ENCODE assay signal across 23 cellular contexts in the genomic region with DNA sequence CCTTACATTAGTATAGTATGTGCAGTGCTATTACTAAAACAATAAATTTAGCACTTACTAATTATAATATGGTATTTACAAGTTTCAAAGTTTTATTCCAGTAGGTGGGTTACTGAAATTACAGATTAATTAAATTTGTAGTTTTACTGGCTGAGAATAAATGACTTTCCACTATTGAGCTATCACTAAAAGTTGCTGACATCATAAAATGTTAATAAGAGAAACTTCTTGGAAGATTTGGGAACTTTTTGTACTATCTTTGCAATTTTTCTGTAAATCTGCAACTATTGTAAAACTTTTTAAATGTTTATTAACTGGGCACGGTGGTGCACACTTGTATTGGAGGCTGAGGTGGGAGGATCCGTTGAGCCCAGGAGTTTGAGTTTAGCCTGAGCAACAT.
DNase-seq lines count a peak whose midpoint lies in the region; ATAC-seq, FAIRE-seq and TF ChIP-seq lines count a peak whose summit lies in the region.
"Had no signal": no experiment of that assay in that cellular context is flagged by ENCODE, and none has a peak within 500 bp of the region (broad histone marks: within the 10 kb centered on the region; RNA-seq: fewer than 3 reads in every experiment).

No MANE protein-coding gene starts in this region.

- ATAC-seq in HepG2 (no peak), right lobe of liver (no peak), K562 (no peak), HG03565 (IDR thresholded peaks at IDR 0.05; ENCODE audit: unreplicated experiment) (no peak)
- ATAC-seq: GM12878 had no signal

- TF ChIP-seq CTCF in HepG2 (CRISPR knock-in tag; IDR thresholded peaks at IDR 0.05): no peak
- TF ChIP-seq CTCF in right lobe of liver (IDR thresholded peaks at IDR 0.05): no peak
- TF ChIP-seq CTCF in K562 (IDR thresholded peaks at IDR 0.05 in 2 of 3, conservative IDR thresholded peaks at IDR 0.05 in 1 of 3; ENCODE audit: insufficient read depth in 2 of 3, low read depth in 1 of 3, low read length in 3 of 3): no peak

- no peak for TF ChIP-seq EP300 in HepG2 (IDR thresholded peaks at IDR 0.05; ENCODE audit: low read depth in 2 of 2, low read length in 2 of 2)
- no peak for TF ChIP-seq EP300 in HepG2 (CRISPR knock-in tag; IDR thresholded peaks at IDR 0.05; ENCODE audit: borderline replicate concordance)
- TF ChIP-seq EP300 in K562 (IDR thresholded peaks at IDR 0.05; ENCODE audit: low read length): no peak

- H3K79me2 ChIP-seq in HepG2 (ENCODE audit: insufficient read depth, low read length): no peaks in the 10 kb centered on the region
- H3K79me2 ChIP-seq in K562 (ENCODE audit: control insufficient read depth, insufficient read depth, low read length): no peaks in the 10 kb centered on the region

- CTCF ChIA-PET in HepG2 (lab: Yijun Ruan, JAX; ENCODE audit: low intra/inter-chr PET ratio, low total read pairs): no interaction called here
- CTCF ChIA-PET in K562 (lab: Yijun Ruan, JAX; ENCODE audit: low intra/inter-chr PET ratio): no interaction called here

- POLR2A ChIA-PET in HepG2 (lab: Yijun Ruan, JAX): no interaction called here
- POLR2A ChIA-PET in K562 (lab: Yijun Ruan, JAX): no interaction called here

- in situ Hi-C loops in HepG2 (cut with HindIII; ENCODE audit: extremely low pct_ligation_motif_present, low pct_unique_long_range_greater_than_20kb): no loop called here
- in situ Hi-C loops in K562 (cut with MboI): no loop called here

- H3K4me2 ChIP-seq in HepG2 (ENCODE audit: low read depth, low read length): no peak overlapping the region
- H3K4me2 ChIP-seq in K562 (ENCODE audit: insufficient read depth, low read length): no peak overlapping the region
- H3K4me2 ChIP-seq: BLaER1 had no signal

- DNase-seq in HepG2 (ENCODE audit: low spot score) (no peak), right lobe of liver (no peak), K562 (ENCODE audit: extremely low read depth in 1 of 4, low spot score in 3 of 4) (no peak), SW 1271 (lab: John Stamatoyannopoulos, UW) (no peak)
- DNase-seq: ACHN; BE2C; C1 segment of cervical spinal cord; CD4-positive, alpha-beta memory T cell; CD4-positive, CD25-positive, alpha-beta regulatory T cell; CD8-positive, alpha-beta memory T cell; COR-L47; DMS 273 treated with DMSO at 0.1 percent for 48 hours; DMS153; DMS53; DMS79; DND-41; EL; GDM1 had no signal

- H4K20me1 ChIP-seq in HepG2 (ENCODE audit: insufficient read depth, low read length) (no peaks in the 10 kb centered on the region), K562 (replicated peaks; ENCODE audit: control insufficient read depth, insufficient read depth, low read length) (no peaks in the 10 kb centered on the region)
- H4K20me1 ChIP-seq: BLaER1 had no signal

- H3K4me1 ChIP-seq in HepG2 (ENCODE audit: insufficient read depth, low read length) (no peaks in the 10 kb centered on the region), right lobe of liver (peaks cover 0 to 2% (median 0%) of the 10 kb centered on the region in 4 donors), K562 (replicated peaks in 1 of 2; ENCODE audit: control insufficient read depth in 2 of 2, insufficient read depth in 2 of 2, low read length in 2 of 2) (no peaks in the 10 kb centered on the region)
- H3K4me1 ChIP-seq: BE2C, BLaER1 had no signal

- H3K4me3 ChIP-seq in HepG2 (replicated peaks in 1 of 3; ENCODE audit: insufficient read depth in 1 of 3, low read depth in 2 of 3, low read length in 3 of 3) (no peak overlapping the region), right lobe of liver (no peak overlapping the region), K562 (no peak overlapping the region)
- H3K4me3 ChIP-seq: BLaER1, GM12878 had no signal

- no peak overlapping the region for H3K27ac ChIP-seq in HepG2 (ENCODE audit: extremely low read length, insufficient read depth, low read length)
- H3K27ac ChIP-seq in right lobe of liver: no peak overlapping the region
- H3K27ac ChIP-seq in K562 (ENCODE audit: extremely low read depth, low read depth, low read length): no peak overlapping the region
- H3K27ac ChIP-seq: 22Rv1, BLaER1 had no signal

- 41% methylated on average over 2 of the region's 2 CpGs for WGBS in HepG2 (ENCODE audit: low lambda C conversion rate)
- WGBS in right lobe of liver (ENCODE audit: insufficient coverage, low coverage, low lambda C conversion rate, missing lambda C conversion rate): 83% methylated on average over 2 of the region's 2 CpGs
- WGBS in K562 (ENCODE audit: insufficient coverage, low coverage, missing lambda C conversion rate): 0% methylated on average over 2 of the region's 2 CpGs

- H3K9me1 ChIP-seq in K562 (ENCODE audit: control insufficient read depth, insufficient read depth, low read length): no peaks in the 10 kb centered on the region

- no peaks in the 10 kb centered on the region for H3K36me3 ChIP-seq in HepG2 (replicated peaks in 1 of 2; ENCODE audit: control insufficient read depth in 1 of 2, insufficient read depth in 2 of 2, low read length in 2 of 2)
- H3K36me3 ChIP-seq in right lobe of liver: no peaks in the 10 kb centered on the region
- no peaks in the 10 kb centered on the region for H3K36me3 ChIP-seq in K562 (ENCODE audit: control insufficient read depth, insufficient read depth, low read length)
- H3K36me3 ChIP-seq: BE2C, BLaER1 had no signal

- H3K9me3 ChIP-seq in HepG2 (ENCODE audit: low read length) (no peaks in the 10 kb centered on the region), right lobe of liver (no peaks in the 10 kb centered on the region), K562 (replicated peaks; ENCODE audit: control insufficient read depth, insufficient read depth, low read depth, low read length) (peaks cover 5% of the 10 kb centered on the region; the same call in 1 of the 2 replicates)
- H3K9me3 ChIP-seq: BE2C had no signal

- H3K9ac ChIP-seq in HepG2 (ENCODE audit: insufficient read depth, low read depth, low read length) (no peak overlapping the region), K562 (ENCODE audit: insufficient read depth in 1 of 2, low read depth in 2 of 2, low read length in 2 of 2) (no peak overlapping the region)
- H3K9ac ChIP-seq: BLaER1 had no signal

- H2AFZ ChIP-seq in HepG2 (ENCODE audit: low read length) (no peak overlapping the region), K562 (ENCODE audit: low read depth, low read length) (no peak overlapping the region)

- H3K27me3 ChIP-seq in HepG2 (ENCODE audit: control insufficient read depth in 1 of 2, insufficient read depth in 2 of 2, low read length in 2 of 2) (no peaks in the 10 kb centered on the region; a peak in 1 of 5 replicates), right lobe of liver (no peaks in the 10 kb centered on the region), K562 (ENCODE audit: control insufficient read depth in 2 of 2, insufficient read depth in 2 of 2, low read length in 2 of 2) (no peaks in the 10 kb centered on the region)
- H3K27me3 ChIP-seq: BE2C, BLaER1 had no signal

- TF ChIP-seq POLR2A in HepG2 (IDR thresholded peaks at IDR 0.05; ENCODE audit: insufficient read depth in 1 of 2, low read depth in 2 of 2, low read length in 2 of 2) (no peak), right lobe of liver (IDR thresholded peaks at IDR 0.05) (no peak), K562 (conservative IDR thresholded peaks at IDR 0.05) (no peak)

- intact Hi-C loops in HepG2 (cut with micrococcal nuclease; ENCODE audit: unreplicated experiment) (no loop called here), right lobe of liver (cut with DNase I) (no loop called here), K562 (cut with micrococcal nuclease) (no loop called here)

- FAIRE-seq in HepG2 (lab: Jason Lieb, UNC) (no peak), K562 (lab: Jason Lieb, UNC) (no peak)
- FAIRE-seq: GM12878, GM12892 had no signal

- TF ChIP-seq RAD21 in HepG2 (CRISPR knock-in tag; IDR thresholded peaks at IDR 0.05): no peak
- TF ChIP-seq RAD21 in K562 (CRISPR knock-in tag; conservative IDR thresholded peaks at IDR 0.05 in 1 of 2, IDR thresholded peaks at IDR 0.05 in 1 of 2): no peak

- BruUV-seq in HepG2 (replicated peaks; lab: Mats Ljungman, UMichigan) (no TSS peak), K562 (replicated peaks; lab: Mats Ljungman, UMichigan) (no TSS peak)

TF ChIP-seq in HepG2, 621 proteins besides CTCF, POLR2A, EP300 and RAD21:
- TF ChIP-seq BHLHE40 (IDR thresholded peaks at IDR 0.05; ENCODE audit: low read length) (no peak), MAFF (IDR thresholded peaks at IDR 0.05; ENCODE audit: low read depth, low read length) (0 out of 2 replicates have a peak, but pooled peaks have one; percentile 16), ONECUT2 (CRISPR knock-in tag; IDR thresholded peaks at IDR 0.05) (no peak), MAFK (conservative IDR thresholded peaks at IDR 0.05 in 1 of 2, IDR thresholded peaks at IDR 0.05 in 1 of 2; ENCODE audit: low read length in 2 of 2) (peak; percentile 13 to 54; a peak in 2 of 4 replicates), ZNF101 (CRISPR knock-in tag; IDR thresholded peaks at IDR 0.05; ENCODE audit: borderline replicate concordance, low read depth) (no peak), HMGA1 (CRISPR knock-in tag; conservative IDR thresholded peaks at IDR 0.05) (no peak)
TF ChIP-seq in HepG2: peak in this region for 2.

TF ChIP-seq in K562, 482 proteins besides CTCF, POLR2A, EP300 and RAD21:
- TF ChIP-seq ZNF75A (CRISPR knock-in tag; IDR thresholded peaks at IDR 0.05) (no peak), ZNF316 (IDR thresholded peaks at IDR 0.05) (peak; percentile 39; the same call in 1 of the 2 replicates), CGGBP1 (CRISPR knock-in tag; IDR thresholded peaks at IDR 0.05) (no peak), KLF16 (IDR thresholded peaks at IDR 0.05) (no peak), TSC22D4 (tag; IDR thresholded peaks at IDR 0.05) (no peak), ZNF24 (IDR thresholded peaks at IDR 0.05) (no peak), CBX5 (IDR thresholded peaks at IDR 0.05; ENCODE audit: borderline replicate concordance, low read depth) (no peak), DIDO1 (tag; IDR thresholded peaks at IDR 0.05; ENCODE audit: low read depth) (no peak)

Comparison
In these comparisons a context has a peak if more than half of its experiments do, and no peak if none do; other contexts are left out.
1. Of the 241 proteins assayed by ChIP-seq in both HepG2 and K562: peak only in HepG2: MAFF and MAFK; only in K562: none; in both: none; in neither: 239.